In the genomic region with DNA sequence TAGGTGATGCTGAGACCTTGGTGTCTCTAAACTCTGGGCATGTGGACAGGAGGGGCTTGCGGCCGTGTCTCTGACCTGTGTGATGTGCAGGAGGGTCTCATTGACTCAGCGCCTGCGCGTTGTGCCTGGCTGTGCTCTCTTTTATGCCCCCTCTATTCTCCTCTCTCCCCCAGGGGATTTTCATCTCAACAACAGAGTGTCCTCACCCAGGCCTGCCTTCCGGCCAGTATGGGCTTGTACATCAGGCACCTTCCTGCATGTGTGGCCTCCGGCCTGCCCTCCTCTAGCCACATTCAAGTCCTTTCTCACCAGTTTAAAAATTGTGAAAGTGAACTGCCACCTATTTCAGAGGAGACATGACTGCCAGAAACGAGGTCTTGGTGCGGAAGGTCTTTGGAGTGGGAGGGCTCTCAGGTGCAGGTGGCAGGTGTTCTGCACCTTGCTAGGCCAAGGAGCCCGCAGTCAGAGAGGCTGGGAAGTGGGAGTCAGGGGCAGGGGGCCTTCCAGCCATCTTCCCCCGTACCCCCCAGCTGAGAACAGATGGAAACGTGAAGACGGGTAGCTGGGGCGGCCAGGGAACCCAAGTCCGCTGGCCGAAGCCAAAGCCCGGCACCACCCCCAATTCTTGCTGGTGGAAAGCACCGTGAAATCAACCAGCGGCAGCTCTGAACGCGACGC, we compare ENCODE assay signal across 8 cellular contexts. TPM values are rescaled to one million over a fixed set of nuclear protein-coding genes. Genes with fewer than 3 reads are reported as not detected.
A peak's percentile ranks its signal among the peaks of the same experiment; 100 is the strongest.
DNase-seq lines count a peak whose midpoint lies in the region; ATAC-seq and TF ChIP-seq lines count a peak whose summit lies in the region.

No MANE protein-coding gene starts in this region.

- H3K27me3 Mint-ChIP-seq in Calu3 (ENCODE audit: unreplicated experiment) = no peaks in the 10 kb centered on the region
- H3K27me3 Mint-ChIP-seq in endothelial cell (ENCODE audit: unreplicated experiment) = peaks cover 12% of the 10 kb centered on the region
- H3K27me3 Mint-ChIP-seq in progenitor cell of endocrine pancreas = no peaks in the 10 kb centered on the region

- H3K27me3 ChIP-seq in PC-9 (ENCODE audit: insufficient read depth, low read depth) = no peaks in the 10 kb centered on the region

- intact Hi-C loops in Calu3 (cut with micrococcal nuclease; ENCODE audit: unreplicated experiment) (no loop called here), PC-9 (cut with micrococcal nuclease; ENCODE audit: unreplicated experiment) (loop anchor here (5.0 kb wide), 1 partner anchor 338 kb away; no protein-coding TSS in a partner anchor)

- peak overlapping the region; percentile 92; the same call in 1 of the 2 replicates for H3K4me3 ChIP-seq in PC-9

- POLR2A ChIA-PET in PC-9 (lab: Charles Lee; ENCODE audit: unreplicated experiment) = no interaction called here

- peaks cover 7% of the 10 kb centered on the region; the same call in 1 of the 2 replicates for H3F3A ChIP-seq in PC-9 (ENCODE audit: insufficient read depth, low read depth)

- H3K27ac ChIP-seq in PC-9 = no peak overlapping the region

- BruUV-seq in Calu3 (replicated peaks; lab: Mats Ljungman, UMichigan) (no TSS peak), PC-9 (replicated peaks; lab: Mats Ljungman, UMichigan) (no TSS peak)

- H2AFZ ChIP-seq in PC-9 = peak overlapping the region; percentile 75; the same call in 1 of the 2 replicates

- CTCF ChIA-PET in Calu3 (lab: Charles Lee) (interaction anchor here (0.9 to 1.4 kb wide), 2 partner anchors 37 to 73 kb away, joined by 4 to 6 read pairs; no protein-coding TSS in a partner anchor), PC-9 (lab: Charles Lee) (interaction anchor here (0.6 to 1.0 kb wide), 3 partner anchors 11 to 1391 kb away, joined by 3 to 4 read pairs (median 3); no protein-coding TSS in a partner anchor)

- peak overlapping the region; percentile 79 for H3K4me2 ChIP-seq in PC-9

- DNase-seq in Calu3 (no peak), PC-9 (no peak), endothelial cell (ENCODE audit: low spot score) (no peak), progenitor cell of endocrine pancreas (ENCODE audit: low spot score, unreplicated experiment) (no peak), NCI-H2196 (lab: John Stamatoyannopoulos, UW; ENCODE audit: unreplicated experiment) (no peak)

- ATAC-seq in GM18858 (IDR thresholded peaks at IDR 0.05; ENCODE audit: unreplicated experiment) (no peak), HG02571 (IDR thresholded peaks at IDR 0.05; ENCODE audit: unreplicated experiment) (no peak), GM21786 (IDR thresholded peaks at IDR 0.05; ENCODE audit: unreplicated experiment) (no peak)

- H3K4me1 Mint-ChIP-seq in Calu3 (ENCODE audit: low read depth, unreplicated experiment) = no peaks in the 10 kb centered on the region
- peaks cover 13% of the 10 kb centered on the region for H3K4me1 Mint-ChIP-seq in endothelial cell (ENCODE audit: unreplicated experiment)
- peaks cover 5% of the 10 kb centered on the region for H3K4me1 Mint-ChIP-seq in progenitor cell of endocrine pancreas (ENCODE audit: low read depth)

- H3K9me3 ChIP-seq in PC-9 (ENCODE audit: insufficient read depth, low read depth) = no peaks in the 10 kb centered on the region

- no peaks in the 10 kb centered on the region for H3K9me2 ChIP-seq in PC-9 (ENCODE audit: insufficient read depth)

- peak overlapping the region; percentile 72 for H3K4me3 Mint-ChIP-seq in Calu3 (ENCODE audit: low read depth, unreplicated experiment)
- peak overlapping the region; percentile 91 for H3K4me3 Mint-ChIP-seq in endothelial cell (ENCODE audit: unreplicated experiment)
- H3K4me3 Mint-ChIP-seq in progenitor cell of endocrine pancreas (ENCODE audit: low read depth) = peak overlapping the region; percentile 69

- peaks cover 13% of the 10 kb centered on the region for H3K4me1 ChIP-seq in PC-9 (replicated peaks; ENCODE audit: insufficient read depth)

- no peaks in the 10 kb centered on the region for H4K20me1 ChIP-seq in PC-9 (ENCODE audit: insufficient read depth)

- TF ChIP-seq CTCF in Calu3 (IDR thresholded peaks at IDR 0.05; ENCODE audit: unreplicated experiment) = no peak
- 0 out of 2 replicates have a peak, but pooled peaks have one; percentile 50 for TF ChIP-seq CTCF in PC-9 (conservative IDR thresholded peaks at IDR 0.05)
- no peak for TF ChIP-seq CTCF in endothelial cell (IDR thresholded peaks at IDR 0.05; ENCODE audit: unreplicated experiment)
- no peak for TF ChIP-seq CTCF in progenitor cell of endocrine pancreas (IDR thresholded peaks at IDR 0.05; ENCODE audit: unreplicated experiment)

- H3K27ac Mint-ChIP-seq in Calu3 (ENCODE audit: unreplicated experiment) (peak overlapping the region; percentile 73), endothelial cell (ENCODE audit: unreplicated experiment) (peak overlapping the region; percentile 67), progenitor cell of endocrine pancreas (peak overlapping the region; percentile 79)

- H3K36me3 Mint-ChIP-seq in Calu3 (ENCODE audit: insufficient read depth, unreplicated experiment) = peaks cover 82% of the 10 kb centered on the region
- peaks cover 32% of the 10 kb centered on the region for H3K36me3 Mint-ChIP-seq in endothelial cell (ENCODE audit: low read depth, unreplicated experiment)
- H3K36me3 Mint-ChIP-seq in progenitor cell of endocrine pancreas (ENCODE audit: insufficient read depth) = peaks cover 36% of the 10 kb centered on the region

- H3K36me3 ChIP-seq in PC-9 (ENCODE audit: low read depth) = peaks cover 26% of the 10 kb centered on the region

- peaks cover 15% of the 10 kb centered on the region for H3K79me2 ChIP-seq in PC-9 (ENCODE audit: low read depth)

- H3K9me3 Mint-ChIP-seq in Calu3 (ENCODE audit: low read depth, unreplicated experiment) (no peaks in the 10 kb centered on the region), endothelial cell (ENCODE audit: unreplicated experiment) (no peaks in the 10 kb centered on the region), progenitor cell of endocrine pancreas (ENCODE audit: low read depth) (no peaks in the 10 kb centered on the region)

RNA-seq across cellular contexts. Expression of gene INTS15, which starts 0.5 kb away (rescaled TPM):
- total RNA-seq in Calu3 (2022) = 34.1 and 35.0 TPM in 2 replicates
- 21.4 and 28.7 TPM in 2 replicates for total RNA-seq in PC-9 (2021)
- 39.6 TPM for total RNA-seq in endothelial cell (ENCODE audit: unreplicated experiment)
- 48.6 and 57.1 TPM in 2 replicates for total RNA-seq in progenitor cell of endocrine pancreas

RNA-seq across cellular contexts. Expression of gene ZDHHC4, which starts 12.0 kb away (rescaled TPM):
- 80.7 and 83.9 TPM in 2 replicates for total RNA-seq in Calu3 (2022)
- total RNA-seq in PC-9 (2021) = 96.1 and 123 TPM in 2 replicates
- 44.0 TPM for total RNA-seq in endothelial cell (ENCODE audit: unreplicated experiment)
- total RNA-seq in progenitor cell of endocrine pancreas = 83.4 and 86.5 TPM in 2 replicates

RNA-seq across cellular contexts. Expression of gene ZNF853, which starts 26.1 kb away (rescaled TPM):
- 10.1 and 11.4 TPM in 2 replicates for total RNA-seq in Calu3 (2022)
- 7.9 and 13.5 TPM in 2 replicates for total RNA-seq in PC-9 (2021)
- 7.9 TPM for total RNA-seq in endothelial cell (ENCODE audit: unreplicated experiment)
- 13.7 and 14.3 TPM in 2 replicates for total RNA-seq in progenitor cell of endocrine pancreas

RNA-seq across cellular contexts. Expression of gene GRID2IP, which starts 38.0 kb away (rescaled TPM):
- total RNA-seq in Calu3 (2022) (1.2 and 1.4 TPM in 2 replicates), PC-9 (2021) (1.3 and 1.7 TPM in 2 replicates), endothelial cell (ENCODE audit: unreplicated experiment) (0.08 TPM), progenitor cell of endocrine pancreas (2.0 and 2.5 TPM in 2 replicates)

RNA-seq across cellular contexts. Expression of gene ZNF316, which starts 47.8 kb away (rescaled TPM):
- 48.9 and 49.4 TPM in 2 replicates for total RNA-seq in Calu3 (2022)
- total RNA-seq in PC-9 (2021) = 28.4 and 34.8 TPM in 2 replicates
- total RNA-seq in endothelial cell (ENCODE audit: unreplicated experiment) = 42.2 TPM
- 59.6 and 59.7 TPM in 2 replicates for total RNA-seq in progenitor cell of endocrine pancreas
